1 cellular context compared by ENCODE assay signal in genomic region chr4:90572996-90573395, GRCh38.
TF ChIP-seq lines count a peak whose summit lies in the region.

No MANE protein-coding gene starts in this region.

TF ChIP-seq in H1, 55 proteins besides CTCF, POLR2A, EP300 and RAD21 (continued from another document):
- TF ChIP-seq SAP30 (IDR thresholded peaks at IDR 0.05; ENCODE audit: insufficient read depth, insufficient replicate concordance, low read length) (no peak), CEBPB (IDR thresholded peaks at IDR 0.05; ENCODE audit: low read depth, low read length) (no peak), CTBP2 (IDR thresholded peaks at IDR 0.05; ENCODE audit: borderline replicate concordance, insufficient read depth, insufficient read length, low read length) (no peak)
